1 cellular context compared by ENCODE assay signal in genomic region chr16:29021471-29021870, GRCh38.
TF ChIP-seq lines count a peak whose summit lies in the region.

No MANE protein-coding gene starts in this region.

TF ChIP-seq in K562, 482 proteins besides CTCF, POLR2A, EP300 and RAD21:
- no peak for TF ChIP-seq ZEB2 (IDR thresholded peaks at IDR 0.05)
- no peak for TF ChIP-seq NFIC (IDR thresholded peaks at IDR 0.05)
- TF ChIP-seq MITF (IDR thresholded peaks at IDR 0.05) = no peak
- no peak for TF ChIP-seq TFAM (CRISPR knock-in tag; conservative IDR thresholded peaks at IDR 0.05)
